Comparison of ENCODE assay signal across 1 cellular context in the genomic region with DNA sequence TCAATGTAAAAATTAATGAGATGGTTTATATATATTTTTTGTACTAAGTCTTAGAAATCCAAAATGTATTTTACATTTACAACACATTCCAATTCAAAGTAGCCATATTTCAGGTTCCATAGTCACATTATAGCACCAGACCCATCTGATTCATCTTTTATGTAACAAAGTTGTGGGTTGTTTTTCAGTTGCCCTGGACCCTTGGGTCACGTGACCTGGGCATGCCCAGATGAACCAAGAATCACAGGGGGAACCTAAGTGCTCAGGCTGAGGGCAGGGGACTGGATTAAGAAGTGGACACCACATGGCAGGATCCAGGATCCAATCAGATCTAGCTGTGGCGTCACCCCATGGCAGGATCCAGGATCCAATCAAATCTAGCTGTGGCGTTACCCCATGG.
TF ChIP-seq lines count a peak whose summit lies in the region.

No MANE protein-coding gene starts in this region.

TF ChIP-seq in Ishikawa, 13 proteins besides CTCF, POLR2A, EP300 and RAD21:
- TF ChIP-seq, protein P1, sequence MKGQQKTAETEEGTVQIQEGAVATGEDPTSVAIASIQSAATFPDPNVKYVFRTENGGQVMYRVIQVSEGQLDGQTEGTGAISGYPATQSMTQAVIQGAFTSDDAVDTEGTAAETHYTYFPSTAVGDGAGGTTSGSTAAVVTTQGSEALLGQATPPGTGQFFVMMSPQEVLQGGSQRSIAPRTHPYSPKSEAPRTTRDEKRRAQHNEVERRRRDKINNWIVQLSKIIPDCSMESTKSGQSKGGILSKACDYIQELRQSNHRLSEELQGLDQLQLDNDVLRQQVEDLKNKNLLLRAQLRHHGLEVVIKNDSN (IDR thresholded peaks at IDR 0.05) = 0 out of 2 replicates have a peak, but pooled peaks have one; percentile 11
- TF ChIP-seq CREB1 (IDR thresholded peaks at IDR 0.05; ENCODE audit: low read depth) = no peak
